ENCODE assay signal across 9 cellular contexts in the genomic region with DNA sequence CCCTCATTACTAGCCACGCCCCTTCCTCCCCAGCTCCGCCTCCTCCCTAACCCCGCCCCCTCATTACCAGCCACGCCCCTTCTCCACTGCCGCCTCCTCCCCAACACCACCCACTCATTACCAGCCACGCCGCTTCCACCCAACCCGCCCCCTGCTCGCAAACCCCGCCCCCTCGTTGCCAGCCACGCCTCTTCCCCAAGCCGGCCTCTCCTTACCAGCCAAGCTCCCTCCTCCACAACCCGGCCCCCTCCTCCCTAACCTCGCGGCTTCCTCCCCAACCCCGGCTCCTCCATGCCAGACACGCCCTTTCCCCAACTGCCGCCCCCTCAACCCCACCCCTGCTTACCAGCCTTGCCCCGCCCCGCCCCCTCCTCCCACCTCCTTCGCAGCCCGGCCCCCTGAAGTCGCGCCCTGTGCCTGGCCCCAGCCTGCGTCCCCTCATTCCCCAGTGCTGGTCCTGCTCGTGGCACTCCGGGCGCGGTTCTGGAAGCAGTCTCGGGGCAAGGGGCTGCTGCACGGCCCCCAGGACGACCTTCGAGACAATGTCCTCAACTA. TPM values are rescaled to one million over a fixed set of nuclear protein-coding genes. Genes with fewer than 3 reads are reported as not detected.
DNase-seq lines count a peak whose midpoint lies in the region; ATAC-seq and TF ChIP-seq lines count a peak whose summit lies in the region.
"Had no signal": no experiment of that assay in that cellular context is flagged by ENCODE, and none has a peak within 500 bp of the region (broad histone marks: within the 10 kb centered on the region; RNA-seq: fewer than 3 reads in every experiment).

No MANE protein-coding gene starts in this region.

- no peak overlapping the region for H3K4me3 Mint-ChIP-seq in activated CD4-positive, alpha-beta T cell treated with anti-CD3 and anti-CD28 coated beads for 36 hours
- H3K4me3 Mint-ChIP-seq in memory B cell = no peak overlapping the region

- no peak for TF ChIP-seq CTCF in brain microvascular endothelial cell (IDR thresholded peaks at IDR 0.05; ENCODE audit: low read depth, low read length, missing control alignments)

- no peak for DNase-seq in activated CD4-positive, alpha-beta T cell treated with anti-CD3 and anti-CD28 coated beads for 36 hours
- DNase-seq in activated CD4-positive, alpha-beta T cell treated with anti-CD3 and anti-CD28 coated beads, Interleukin-2, amount 50 U/mL, for 4 hours = no peak
- DNase-seq in OCI-M1 (lab: John Stamatoyannopoulos, UW) (peak; percentile 84), brain microvascular endothelial cell (peak; percentile 63), memory B cell (ENCODE audit: low spot score in 2 of 2) (no peak), NCI-H524 (lab: John Stamatoyannopoulos, UW) (no peak)

- H3K27me3 ChIP-seq in brain microvascular endothelial cell (replicated peaks) = no peaks in the 10 kb centered on the region
- H3K27me3 ChIP-seq: SJCRH30 had no signal

- no peaks in the 10 kb centered on the region for H3K4me1 Mint-ChIP-seq in activated CD4-positive, alpha-beta T cell treated with anti-CD3 and anti-CD28 coated beads for 36 hours
- peaks cover 3% of the 10 kb centered on the region for H3K4me1 Mint-ChIP-seq in memory B cell

- no peaks in the 10 kb centered on the region for H3K36me3 Mint-ChIP-seq in activated CD4-positive, alpha-beta T cell treated with anti-CD3 and anti-CD28 coated beads for 36 hours (ENCODE audit: low read depth)
- no peaks in the 10 kb centered on the region for H3K36me3 Mint-ChIP-seq in memory B cell

- no peaks in the 10 kb centered on the region for H3K27me3 Mint-ChIP-seq in activated CD4-positive, alpha-beta T cell treated with anti-CD3 and anti-CD28 coated beads for 36 hours
- H3K27me3 Mint-ChIP-seq in memory B cell = peaks cover 2% of the 10 kb centered on the region

- in situ Hi-C loops in brain microvascular endothelial cell (cut with HindIII; ENCODE audit: low pct_ligation_motif_present, low sequenced_read_pairs) = no loop called here

- intact Hi-C loops in activated CD4-positive, alpha-beta T cell treated with anti-CD3 and anti-CD28 coated beads for 36 hours (cut with DNase I, micrococcal nuclease) = loop anchor here (1.0 to 5.0 kb wide), 10 partner anchors 8 to 682 kb away; partner anchors contain the start of genes CDH15 (in 1 of the 2), CYBA (in 1 of the 2), SPG7 (in 1 of the 2) and TRAPPC2L (in 1 of the 2)

- no peak overlapping the region for H3K4me3 ChIP-seq in brain microvascular endothelial cell (ENCODE audit: low read depth, low read length)
- H3K4me3 ChIP-seq: SJCRH30 had no signal

- POLR2A ChIA-PET in activated CD4-positive, alpha-beta T cell treated with anti-CD3 and anti-CD28 coated beads for 36 hours (lab: Charles Lee) = interaction anchor here (0.9 to 1.4 kb wide), 4 partner anchors 9 to 381 kb away, joined by 3 to 5 read pairs (median 4); partner anchors contain the start of genes APRT, GALNS and TRAPPC2L

- no peaks in the 10 kb centered on the region for H3K36me3 ChIP-seq in brain microvascular endothelial cell (replicated peaks)

- H3K27ac ChIP-seq in brain microvascular endothelial cell = no peak overlapping the region
- H3K27ac ChIP-seq: SJCRH30 had no signal

- no peaks in the 10 kb centered on the region for H3K9me3 Mint-ChIP-seq in activated CD4-positive, alpha-beta T cell treated with anti-CD3 and anti-CD28 coated beads for 36 hours (ENCODE audit: low read depth)
- no peaks in the 10 kb centered on the region for H3K9me3 Mint-ChIP-seq in memory B cell

- CTCF ChIA-PET in activated CD4-positive, alpha-beta T cell treated with anti-CD3 and anti-CD28 coated beads for 36 hours (lab: Charles Lee) = interaction anchor here (0.6 to 1.0 kb wide), 3 partner anchors 22 to 336 kb away, joined by 3 to 5 read pairs (median 3); partner anchors contain the start of genes GALNS and TRAPPC2L

- ATAC-seq in activated CD4-positive, alpha-beta T cell treated with anti-CD3 and anti-CD28 coated beads for 36 hours = peak; percentile 78
- ATAC-seq in memory B cell (ENCODE audit: low read depth) = peak; percentile 36
- no peak for ATAC-seq in GM21737 (IDR thresholded peaks at IDR 0.05; ENCODE audit: unreplicated experiment)
- no peak for ATAC-seq in GM19467 (IDR thresholded peaks at IDR 0.05; ENCODE audit: unreplicated experiment)

- H3K27ac Mint-ChIP-seq in activated CD4-positive, alpha-beta T cell treated with anti-CD3 and anti-CD28 coated beads for 36 hours = no peak overlapping the region
- no peak overlapping the region for H3K27ac Mint-ChIP-seq in memory B cell

RNA-seq across cellular contexts. Expression of gene SLC22A31, which starts 7.2 kb away (rescaled TPM):
- 1 to 10 TPM in 1 of 2 experiments, under 1 TPM in 1; 0.49 to 1.3 TPM for total RNA-seq in activated CD4-positive, alpha-beta T cell treated with anti-CD3 and anti-CD28 coated beads for 36 hours
- total RNA-seq: SJCRH30 had no signal

RNA-seq across cellular contexts. Expression of gene CDH15, which starts 21.6 kb away (rescaled TPM):
- total RNA-seq in activated CD4-positive, alpha-beta T cell treated with anti-CD3 and anti-CD28 coated beads for 36 hours = not detected

RNA-seq across cellular contexts. Expression of gene ZNF778, which starts 24.4 kb away (rescaled TPM):
- total RNA-seq in activated CD4-positive, alpha-beta T cell treated with anti-CD3 and anti-CD28 coated beads for 36 hours = 1 to 10 TPM; 4.7 to 5.0 TPM

Comparison
In these comparisons a context has a peak if more than half of its experiments do, and no peak if none do; other contexts are left out.
1. ATAC-seq: peak in activated CD4-positive, alpha-beta T cell treated with anti-CD3 and anti-CD28 coated beads for 36 hours (single experiment) and memory B cell (single experiment); none in GM21737 (single experiment) and GM19467 (single experiment).
2. DNase-seq: peak in OCI-M1 (single experiment) and brain microvascular endothelial cell (single experiment); none in activated CD4-positive, alpha-beta T cell treated with anti-CD3 and anti-CD28 coated beads for 36 hours (single experiment), activated CD4-positive, alpha-beta T cell treated with anti-CD3 and anti-CD28 coated beads, Interleukin-2, amount 50 U/mL, for 4 hours (0 of 2), memory B cell (0 of 2) and NCI-H524 (0 of 2).